Comparison of ENCODE assay signal across 22 cellular contexts in genomic region chr12:39873065-39873464, GRCh38.
DNase-seq lines count a peak whose midpoint lies in the region; ATAC-seq, FAIRE-seq and TF ChIP-seq lines count a peak whose summit lies in the region.
"Had no signal": no experiment of that assay in that cellular context is flagged by ENCODE, and none has a peak within 500 bp of the region (broad histone marks: within the 10 kb centered on the region; RNA-seq: fewer than 3 reads in every experiment).

No MANE protein-coding gene starts in this region.

- dilution Hi-C loops in endothelial cell of umbilical vein (cut with MboI; ENCODE audit: extremely low pct_ligation_motif_present, low sequenced_read_pairs) = no loop called here

- H3K4me2 ChIP-seq in endothelial cell of umbilical vein (ENCODE audit: insufficient read depth, low read length) (no peak overlapping the region), SK-N-SH (no peak overlapping the region)
- H3K4me2 ChIP-seq: A549 had no signal

- no peak for TF ChIP-seq EP300 in SK-N-SH (IDR thresholded peaks at IDR 0.05; ENCODE audit: borderline replicate concordance in 1 of 2, low read depth in 1 of 2, low read length in 1 of 2)

- FAIRE-seq in endothelial cell of umbilical vein (lab: Jason Lieb, UNC) (peak; percentile 24), GM12892 (lab: Jason Lieb, UNC) (no peak)
- FAIRE-seq: D721Med, GM12878, GM19239 had no signal

- WGBS in SK-N-SH (ENCODE audit: low lambda C conversion rate) = 29% methylated on average over 1 of the region's 1 CpG

- no peaks in the 10 kb centered on the region for H3K9me3 ChIP-seq in endothelial cell of umbilical vein (replicated peaks; ENCODE audit: control insufficient read depth, insufficient read depth, low read length)
- no peaks in the 10 kb centered on the region for H3K9me3 ChIP-seq in SK-N-SH

- H3K27ac Mint-ChIP-seq in activated T-helper 17 cell treated with anti-CD3 and anti-CD28 coated beads, Interleukin-2, amount 50 U/mL, for 72 hours = no peak overlapping the region
- H3K27ac Mint-ChIP-seq: CD4-positive, alpha-beta T cell; HFFc6 had no signal

- H3K27me3 ChIP-seq in endothelial cell of umbilical vein (ENCODE audit: control insufficient read depth in 2 of 2, insufficient read depth in 2 of 2, low read length in 2 of 2) = no peaks in the 10 kb centered on the region
- no peaks in the 10 kb centered on the region for H3K27me3 ChIP-seq in SK-N-SH (ENCODE audit: insufficient read depth)

- H3K9me1 ChIP-seq in endothelial cell of umbilical vein (replicated peaks; ENCODE audit: control insufficient read depth, extremely low read depth, insufficient read depth, low read length) = no peaks in the 10 kb centered on the region

- POLR2A ChIA-PET in endothelial cell of umbilical vein (lab: Charles Lee) (no interaction called here), SK-N-SH (lab: Yijun Ruan, JAX) (no interaction called here)

- no peaks in the 10 kb centered on the region for H3K9me2 ChIP-seq in SK-N-SH

- H3K4me1 ChIP-seq in endothelial cell of umbilical vein (ENCODE audit: control insufficient read depth, extremely low read depth, insufficient read depth, low read length) (no peaks in the 10 kb centered on the region), SK-N-SH (ENCODE audit: control insufficient read depth in 1 of 2, insufficient read depth in 2 of 2, low read depth in 1 of 2, low read length in 1 of 2) (no peaks in the 10 kb centered on the region)
- H3K4me1 ChIP-seq: A549, Caco-2 had no signal

- H3K79me2 ChIP-seq in endothelial cell of umbilical vein (ENCODE audit: control insufficient read depth, insufficient read depth, low read length) (no peaks in the 10 kb centered on the region), SK-N-SH (ENCODE audit: insufficient read depth) (no peaks in the 10 kb centered on the region)

- H3K4me3 ChIP-seq in endothelial cell of umbilical vein (replicated peaks in 1 of 3; ENCODE audit: insufficient read depth in 1 of 3, low read depth in 1 of 3, low read length in 3 of 3) = no peak overlapping the region
- H3K4me3 ChIP-seq in SK-N-SH (ENCODE audit: low read depth in 2 of 2, low read length in 1 of 2) = no peak overlapping the region
- H3K4me3 ChIP-seq: A549, GM12878 had no signal

- no peaks in the 10 kb centered on the region for H4K20me1 ChIP-seq in endothelial cell of umbilical vein (replicated peaks; ENCODE audit: control insufficient read depth, extremely low read depth, insufficient read depth, low read length)
- no peaks in the 10 kb centered on the region for H4K20me1 ChIP-seq in SK-N-SH (ENCODE audit: insufficient read depth)

- no peak for ATAC-seq in activated T-helper 17 cell treated with anti-CD3 and anti-CD28 coated beads, Interleukin-2, amount 50 U/mL, for 72 hours (replicated peaks)
- ATAC-seq: A549, GM12878, HCT116 had no signal

- peaks cover 2% of the 10 kb centered on the region for H3K9me3 Mint-ChIP-seq in activated T-helper 17 cell treated with anti-CD3 and anti-CD28 coated beads, Interleukin-2, amount 50 U/mL, for 72 hours
- H3K9me3 Mint-ChIP-seq: CD4-positive, alpha-beta T cell had no signal

- no peak overlapping the region for H3K4me3 Mint-ChIP-seq in activated T-helper 17 cell treated with anti-CD3 and anti-CD28 coated beads, Interleukin-2, amount 50 U/mL, for 72 hours
- H3K4me3 Mint-ChIP-seq: CD4-positive, alpha-beta T cell; HFFc6 had no signal

- no peaks in the 10 kb centered on the region for H3K36me3 ChIP-seq in endothelial cell of umbilical vein (ENCODE audit: control insufficient read depth in 2 of 2, extremely low read depth in 1 of 2, insufficient read depth in 2 of 2, low read length in 2 of 2)
- no peaks in the 10 kb centered on the region for H3K36me3 ChIP-seq in SK-N-SH (replicated peaks in 1 of 2; ENCODE audit: control insufficient read depth in 1 of 2, insufficient read depth in 2 of 2, low read length in 1 of 2)

- no peak for TF ChIP-seq POLR2A in endothelial cell of umbilical vein (IDR thresholded peaks at IDR 0.05; ENCODE audit: low read depth, low read length)
- no peak for TF ChIP-seq POLR2A in GM12892 (IDR thresholded peaks at IDR 0.05; ENCODE audit: low read depth, low read length)

- no peaks in the 10 kb centered on the region for H3K27me3 Mint-ChIP-seq in activated T-helper 17 cell treated with anti-CD3 and anti-CD28 coated beads, Interleukin-2, amount 50 U/mL, for 72 hours
- H3K27me3 Mint-ChIP-seq: CD4-positive, alpha-beta T cell had no signal

- no peaks in the 10 kb centered on the region for H3K4me1 Mint-ChIP-seq in activated T-helper 17 cell treated with anti-CD3 and anti-CD28 coated beads, Interleukin-2, amount 50 U/mL, for 72 hours

- no peak overlapping the region for H3K27ac ChIP-seq in endothelial cell of umbilical vein (ENCODE audit: insufficient read depth, low read depth, low read length)
- H3K27ac ChIP-seq in SK-N-SH (ENCODE audit: low read depth in 2 of 2, low read length in 1 of 2) = no peak overlapping the region
- H3K27ac ChIP-seq: 22Rv1, A549, C4-2B, HL-60 had no signal

- CTCF ChIA-PET in endothelial cell of umbilical vein (lab: Charles Lee) (interaction anchor here (0.7 kb wide), 1 partner anchor 12 kb away, joined by 3 read pairs; no protein-coding TSS in a partner anchor), SK-N-SH (lab: Yijun Ruan, JAX) (interaction anchor here (0.8 to 1.0 kb wide), 2 partner anchors 9 to 118 kb away, joined by 3 to 4 read pairs; no protein-coding TSS in a partner anchor)

- H3K9ac ChIP-seq in endothelial cell of umbilical vein (replicated peaks; ENCODE audit: extremely low read depth, insufficient read depth, low read length) (no peak overlapping the region), SK-N-SH (no peak overlapping the region)

- DNase-seq in DMS 273 (lab: John Stamatoyannopoulos, UW; ENCODE audit: unreplicated experiment) = peak; percentile 10
- DNase-seq in DMS 273 treated with DMSO at 0.1 percent for 48 hours (lab: John Stamatoyannopoulos, UW) = no peak
- DNase-seq in endothelial cell of umbilical vein (ENCODE audit: low read depth, low spot score) = no peak
- DNase-seq in myocyte (ENCODE audit: low read depth) = peak; percentile 11
- DNase-seq in SK-N-SH = no peak
- no peak for DNase-seq in GM12892 (ENCODE audit: insufficient read length)
- DNase-seq: AML-193; Caco-2; CD4-positive, alpha-beta T cell; DMS79 treated with DMSO at 0.1 percent for 48 hours; GOT3; H7; HFFc6 had no signal

- TF ChIP-seq CTCF in endothelial cell of umbilical vein (IDR thresholded peaks at IDR 0.05; ENCODE audit: extremely low read depth in 1 of 2, insufficient read depth in 1 of 2, low read depth in 1 of 2, low read length in 2 of 2) (no peak), SK-N-SH (IDR thresholded peaks at IDR 0.05) (no peak)

- BruUV-seq in endothelial cell of umbilical vein (replicated peaks; lab: Mats Ljungman, UMichigan) = no TSS peak

- TF ChIP-seq RAD21 in SK-N-SH (IDR thresholded peaks at IDR 0.05; ENCODE audit: low read length) = no peak

- no peaks in the 10 kb centered on the region for H3K36me3 Mint-ChIP-seq in activated T-helper 17 cell treated with anti-CD3 and anti-CD28 coated beads, Interleukin-2, amount 50 U/mL, for 72 hours (ENCODE audit: low read depth)

- H3F3A ChIP-seq in SK-N-SH (replicated peaks; ENCODE audit: insufficient read depth) = no peaks in the 10 kb centered on the region

- H2AFZ ChIP-seq in endothelial cell of umbilical vein (ENCODE audit: low read depth, low read length) (no peak overlapping the region), SK-N-SH (ENCODE audit: low read depth) (no peak overlapping the region)

- intact Hi-C loops in endothelial cell of umbilical vein (cut with micrococcal nuclease) = no loop called here

TF ChIP-seq in endothelial cell of umbilical vein, 7 proteins besides CTCF, POLR2A, EP300 and RAD21:
- TF ChIP-seq JUN (IDR thresholded peaks at IDR 0.05; ENCODE audit: borderline replicate concordance, insufficient read depth, insufficient read length, low read depth) = no peak
- no peak for TF ChIP-seq MYC (IDR thresholded peaks at IDR 0.05; ENCODE audit: low read depth, low read length)
- no peak for TF ChIP-seq FOS (IDR thresholded peaks at IDR 0.05; ENCODE audit: borderline replicate concordance, insufficient read depth, low read length)
- no peak for TF ChIP-seq GATA2 (IDR thresholded peaks at IDR 0.05; ENCODE audit: insufficient read depth, insufficient read length, low read depth, low read length)
- no peak for TF ChIP-seq EZH2 (IDR thresholded peaks at IDR 0.05; ENCODE audit: borderline replicate concordance, low read depth, low read length, severe bottlenecking)
- TF ChIP-seq, protein P1, sequence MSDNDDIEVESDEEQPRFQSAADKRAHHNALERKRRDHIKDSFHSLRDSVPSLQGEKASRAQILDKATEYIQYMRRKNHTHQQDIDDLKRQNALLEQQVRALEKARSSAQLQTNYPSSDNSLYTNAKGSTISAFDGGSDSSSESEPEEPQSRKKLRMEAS (IDR thresholded peaks at IDR 0.05; ENCODE audit: insufficient read depth, insufficient read length) = no peak
TF ChIP-seq in endothelial cell of umbilical vein: peak in this region for 0.

TF ChIP-seq in SK-N-SH, 30 proteins besides CTCF, POLR2A, EP300 and RAD21 (continues in another document):
- no peak for TF ChIP-seq FOSL2 (IDR thresholded peaks at IDR 0.05; ENCODE audit: borderline replicate concordance, low read depth)
- TF ChIP-seq FOXM1 (IDR thresholded peaks at IDR 0.05; ENCODE audit: low read depth) = no peak
- no peak for TF ChIP-seq RCOR1 (IDR thresholded peaks at IDR 0.05; ENCODE audit: low read length)
- TF ChIP-seq TEAD4 (IDR thresholded peaks at IDR 0.05; ENCODE audit: borderline replicate concordance, insufficient read depth) = no peak
- no peak for TF ChIP-seq YY1 (IDR thresholded peaks at IDR 0.05; ENCODE audit: low read depth)
- TF ChIP-seq MXI1 (IDR thresholded peaks at IDR 0.05; ENCODE audit: low read depth, low read length) = no peak
- TF ChIP-seq TCF12 (IDR thresholded peaks at IDR 0.05) = no peak
- TF ChIP-seq EZH2phosphoT487 (IDR thresholded peaks at IDR 0.05; ENCODE audit: borderline replicate concordance, low read depth) = no peak
- no peak for TF ChIP-seq ELF1 (IDR thresholded peaks at IDR 0.05)
- no peak for TF ChIP-seq POLR2AphosphoS5 (IDR thresholded peaks at IDR 0.05; ENCODE audit: low read depth, low read length)
- TF ChIP-seq JUND (IDR thresholded peaks at IDR 0.05) = no peak
- TF ChIP-seq TAF1 (IDR thresholded peaks at IDR 0.05; ENCODE audit: borderline replicate concordance, low read depth, low read length) = no peak
- no peak for TF ChIP-seq RXRA (IDR thresholded peaks at IDR 0.05; ENCODE audit: borderline replicate concordance, low read depth)
- no peak for TF ChIP-seq USF1 (IDR thresholded peaks at IDR 0.05; ENCODE audit: borderline replicate concordance, low read depth)

Comparison
In these comparisons a context has a peak if more than half of its experiments do, and no peak if none do; other contexts are left out.
1. DNase-seq: peak in DMS 273 (single experiment) and myocyte (single experiment); none in DMS 273 treated with DMSO at 0.1 percent for 48 hours (single experiment), endothelial cell of umbilical vein (single experiment), SK-N-SH (single experiment) and GM12892 (single experiment).